In genomic region chr6:33391278-33392167, GRCh38 we compare ENCODE assay signal across 8 cellular contexts. TPM values are rescaled to one million over a fixed set of nuclear protein-coding genes. Genes with fewer than 3 reads are reported as not detected.
A peak's percentile ranks its signal among the peaks of the same experiment; 100 is the strongest.
DNase-seq lines count a peak whose midpoint lies in the region; ATAC-seq lines count a peak whose summit lies in the region.

KIFC1 (plus strand) TSS chr6:33391823; CDS start chr6:33391986, 163 bp downstream.

- DNase-seq in C1 segment of cervical spinal cord (lab: John Stamatoyannopoulos, UW) = peak; percentile 97 to 100 (median 98)
- DNase-seq in NCI-H69 (lab: John Stamatoyannopoulos, UW) = peak; percentile 100
- peak; percentile 99 for DNase-seq in activated CD4-positive, alpha-beta T cell treated with anti-CD3 and anti-CD28 coated beads, Interleukin-2, amount 50 U/mL, for 1 hour
- DNase-seq in dedifferentiated amniotic fluid mesenchymal stem cell (ENCODE audit: extremely low spot score) = peak; percentile 100
- DNase-seq in left lobe of liver (ENCODE audit: low spot score) = peak; percentile 99
- peak; percentile 99 to 100 for DNase-seq in stimulated activated CD4-positive, alpha-beta T cell treated with anti-CD3 and anti-CD28 coated beads, Interleukin-2, amount 100 ng/mL, for 48 hours

- peak; percentile 94 for ATAC-seq in GM19324 (IDR thresholded peaks at IDR 0.05; ENCODE audit: low FRiP score, unreplicated experiment)
- peak; percentile 81 for ATAC-seq in HG03520 (IDR thresholded peaks at IDR 0.05; ENCODE audit: unreplicated experiment)
- peak; percentile 95 for ATAC-seq in left lobe of liver

RNA-seq across cellular contexts. Expression of gene KIFC1, which starts in this region (rescaled TPM):
- 0.38 TPM for total RNA-seq in left lobe of liver

Comparison
In these comparisons a context has a peak if more than half of its experiments do, and no peak if none do; other contexts are left out.
1. Peak in every context shown above with its lines: DNase-seq and ATAC-seq.
2. Peak in DNase-seq and ATAC-seq in left lobe of liver; RNA of the gene not detected or under 1 TPM.